Comparison of ENCODE assay signal across 18 cellular contexts in genomic region chr2:177430425-177430824, GRCh38. TPM values are rescaled to one million over a fixed set of nuclear protein-coding genes. Genes with fewer than 3 reads are reported as not detected.
A peak's percentile ranks its signal among the peaks of the same experiment; 100 is the strongest.
DNase-seq lines count a peak whose midpoint lies in the region; ATAC-seq and TF ChIP-seq lines count a peak whose summit lies in the region.
"Had no signal": no experiment of that assay in that cellular context is flagged by ENCODE, and none has a peak within 500 bp of the region (broad histone marks: within the 10 kb centered on the region; RNA-seq: fewer than 3 reads in every experiment).

No MANE protein-coding gene starts in this region.

- H3K36me3 Mint-ChIP-seq in progenitor cell of endocrine pancreas (ENCODE audit: insufficient read depth), result peaks cover 75% of the 10 kb centered on the region

- no peak for TF ChIP-seq CTCF in choroid plexus epithelial cell (conservative IDR thresholded peaks at IDR 0.05; ENCODE audit: low read depth, low read length)
- no peak for TF ChIP-seq CTCF in progenitor cell of endocrine pancreas (IDR thresholded peaks at IDR 0.05; ENCODE audit: unreplicated experiment)

- H3K9me3 Mint-ChIP-seq in progenitor cell of endocrine pancreas (ENCODE audit: low read depth), result peaks cover 67% of the 10 kb centered on the region

- H3K4me1 ChIP-seq in SJCRH30, result peaks cover 29% of the 10 kb centered on the region
- H3K4me1 ChIP-seq: BE2C had no signal

- no peaks in the 10 kb centered on the region for H3K27me3 Mint-ChIP-seq in progenitor cell of endocrine pancreas
- H3K27me3 Mint-ChIP-seq: CD4-positive, alpha-beta memory T cell had no signal

- H3K4me3 Mint-ChIP-seq in progenitor cell of endocrine pancreas (ENCODE audit: low read depth), result no peak overlapping the region

- ATAC-seq in HG02970 (IDR thresholded peaks at IDR 0.05; ENCODE audit: low FRiP score, unreplicated experiment), result no peak
- ATAC-seq: Panc1 had no signal

- no peak overlapping the region for H3K27ac Mint-ChIP-seq in progenitor cell of endocrine pancreas
- H3K27ac Mint-ChIP-seq: CD4-positive, alpha-beta memory T cell had no signal

- peak overlapping the region; percentile 13; the same call in 1 of the 2 replicates for H3K4me3 ChIP-seq in SJCRH30
- H3K4me3 ChIP-seq in choroid plexus epithelial cell (ENCODE audit: low read depth, low read length), result no peak overlapping the region

- peak overlapping the region; percentile 99 for H3K27ac ChIP-seq in SJCRH30

- no peaks in the 10 kb centered on the region for H3K27me3 ChIP-seq in SJCRH30
- H3K27me3 ChIP-seq: BE2C had no signal

- no peaks in the 10 kb centered on the region for H3K4me1 Mint-ChIP-seq in progenitor cell of endocrine pancreas (ENCODE audit: low read depth)

- DNase-seq in GM03348 (ENCODE audit: low spot score), result peak; percentile 5
- DNase-seq in SJCRH30, result peak; percentile 88 to 91
- peak; percentile 18 for DNase-seq in choroid plexus epithelial cell (ENCODE audit: low read depth)
- peak; percentile 91 for DNase-seq in myocyte (ENCODE audit: low read depth)
- no peak for DNase-seq in AML-193 (lab: John Stamatoyannopoulos, UW)
- no peak for DNase-seq in activated CD4-positive, alpha-beta T cell treated with anti-CD3 and anti-CD28 coated beads, Interleukin-2, amount 50 U/mL, for 48 hours
- DNase-seq in progenitor cell of endocrine pancreas (ENCODE audit: low spot score, unreplicated experiment), result no peak
- DNase-seq: BE2C; CD4-positive, alpha-beta memory T cell; GF-D8; MM.1S; NCI-H1105; NCI-H187; NCI-H446 treated with DMSO at 0.1 percent for 48 hours; NCI-H774; SIG-M5 had no signal

- peaks cover 24% of the 10 kb centered on the region for H3K36me3 ChIP-seq in SJCRH30
- H3K36me3 ChIP-seq: BE2C had no signal

- peaks cover 14% of the 10 kb centered on the region for H3K9me3 ChIP-seq in SJCRH30 (replicated peaks)
- H3K9me3 ChIP-seq: BE2C had no signal

RNA-seq across cellular contexts. Expression of gene AGPS, which starts 37.9 kb away (rescaled TPM):
- total RNA-seq in SJCRH30 (2014; rRNA removed; shearing (Covaris generic)), result 56.4 and 66.7 TPM in 2 replicates
- total RNA-seq in myocyte, result 37.4 and 40.1 TPM in 2 replicates
- polyA plus RNA-seq in myocyte (2012), result 16.4 TPM
- 65.9 and 69.2 TPM in 2 replicates for total RNA-seq in progenitor cell of endocrine pancreas

Comparison
In these comparisons a context has a peak if more than half of its experiments do, and no peak if none do; other contexts are left out.
1. DNase-seq: peak in GM03348 (single experiment), SJCRH30 (2 of 2), choroid plexus epithelial cell (single experiment) and myocyte (single experiment); none in AML-193 (0 of 2), activated CD4-positive, alpha-beta T cell treated with anti-CD3 and anti-CD28 coated beads, Interleukin-2, amount 50 U/mL, for 48 hours (0 of 2) and progenitor cell of endocrine pancreas (single experiment).